Comparison of ENCODE assay signal across 28 cellular contexts in genomic region chr10:389836-390448, GRCh38.
DNase-seq lines count a peak whose midpoint lies in the region; ATAC-seq, FAIRE-seq and TF ChIP-seq lines count a peak whose summit lies in the region.
"Had no signal": no experiment of that assay in that cellular context is flagged by ENCODE, and none has a peak within 500 bp of the region (broad histone marks: within the 10 kb centered on the region; RNA-seq: fewer than 3 reads in every experiment).

No MANE protein-coding gene starts in this region.

- peaks cover 2 to 9% of the 10 kb centered on the region in 2 donors for H3K4me1 ChIP-seq in neuronal stem cell (ENCODE audit: control insufficient read depth in 2 of 2, insufficient read depth in 1 of 2, low read depth in 1 of 2, low read length in 2 of 2)
- H3K4me1 ChIP-seq in stomach smooth muscle (ENCODE audit: control insufficient read depth, insufficient read depth, low read length) = peaks cover 28% of the 10 kb centered on the region
- no peaks in the 10 kb centered on the region for H3K4me1 ChIP-seq in small intestine (ENCODE audit: control insufficient read depth in 2 of 2, insufficient read depth in 1 of 2, low read depth in 1 of 2, low read length in 1 of 2)
- no peaks in the 10 kb centered on the region for H3K4me1 ChIP-seq in GM23338 (ENCODE audit: insufficient read depth)
- H3K4me1 ChIP-seq: A549, BE2C had no signal

- H3K36me3 ChIP-seq in neuronal stem cell (replicated peaks in 1 of 2; ENCODE audit: control insufficient read depth in 2 of 2, insufficient read depth in 2 of 2, low read length in 2 of 2) = peaks cover 21 to 69% of the 10 kb centered on the region in 2 donors
- H3K36me3 ChIP-seq in stomach smooth muscle (ENCODE audit: control insufficient read depth in 2 of 2, insufficient read depth in 2 of 2, low read length in 2 of 2) = peaks cover 20 to 44% of the 10 kb centered on the region in 2 donors
- peaks cover 0 to 7% of the 10 kb centered on the region in 2 donors for H3K36me3 ChIP-seq in small intestine (ENCODE audit: control insufficient read depth in 2 of 2, insufficient read depth in 2 of 2, low read length in 2 of 2)
- H3K36me3 ChIP-seq in GM23338 (ENCODE audit: insufficient read depth) = no peaks in the 10 kb centered on the region
- H3K36me3 ChIP-seq: BE2C had no signal

- H3K4me1 Mint-ChIP-seq in dendritic cell treated with granulocyte-macrophage colony-stimulating factor and Interleukin-4, amounts not matched to agents 40 ng/mL and 50 ng/mL, for 4 days (ENCODE audit: low read depth) = peaks cover 60% of the 10 kb centered on the region
- peaks cover 0 to 8% of the 10 kb centered on the region in 2 donors for H3K4me1 Mint-ChIP-seq in stimulated activated naive B cell treated with anti-CD40 and anti-IgM and Interleukin-4, amounts not matched to agents 10 μg/mL and 1 μg/mL and 100 μg/mL, for 72 hours
- peaks cover 10% of the 10 kb centered on the region for H3K4me1 Mint-ChIP-seq in GM23338
- H3K4me1 Mint-ChIP-seq: CD4-positive, CD25-positive, alpha-beta regulatory T cell had no signal

- no peak for FAIRE-seq in small intestine (lab: Jason Lieb, UNC)
- FAIRE-seq: A549, GM12878, GM12892, GM18507 had no signal

- no peaks in the 10 kb centered on the region for H4K20me1 ChIP-seq in GM23338 (replicated peaks; ENCODE audit: insufficient read depth)
- H4K20me1 ChIP-seq: BLaER1 had no signal

- H3K4me3 ChIP-seq in neuronal stem cell (ENCODE audit: low read length in 2 of 2) = no peak overlapping the region
- H3K4me3 ChIP-seq in stomach smooth muscle (ENCODE audit: low read length in 2 of 2) = no peak overlapping the region
- H3K4me3 ChIP-seq in small intestine (ENCODE audit: low read depth in 1 of 2, low read length in 2 of 2) = no peak overlapping the region
- H3K4me3 ChIP-seq in GM23338 = no peak overlapping the region
- H3K4me3 ChIP-seq: A549, BLaER1, GM12878 had no signal

- H2BK12ac ChIP-seq in neuronal stem cell (ENCODE audit: low read length) = no peak overlapping the region

- no peak overlapping the region for H2AK5ac ChIP-seq in neuronal stem cell (ENCODE audit: low read depth, low read length)

- H4K91ac ChIP-seq in neuronal stem cell (ENCODE audit: low read depth, low read length, poor library complexity) = no peak overlapping the region

- H3K23ac ChIP-seq in neuronal stem cell (ENCODE audit: low read depth, low read length, poor library complexity) = peak overlapping the region; percentile 90

- no peak overlapping the region for H3K4me3 Mint-ChIP-seq in dendritic cell treated with granulocyte-macrophage colony-stimulating factor and Interleukin-4, amounts not matched to agents 40 ng/mL and 50 ng/mL, for 4 days
- no peak overlapping the region for H3K4me3 Mint-ChIP-seq in stimulated activated naive B cell treated with anti-CD40 and anti-IgM and Interleukin-4, amounts not matched to agents 10 μg/mL and 1 μg/mL and 100 μg/mL, for 72 hours
- no peak overlapping the region for H3K4me3 Mint-ChIP-seq in GM23338
- H3K4me3 Mint-ChIP-seq: CD14-positive monocyte; CD4-positive, alpha-beta memory T cell; CD4-positive, CD25-positive, alpha-beta regulatory T cell; CD8-positive, alpha-beta memory T cell had no signal

- H3K27ac ChIP-seq in neuronal stem cell (replicated peaks; ENCODE audit: low read length) = no peak overlapping the region
- H3K27ac ChIP-seq in stomach smooth muscle (ENCODE audit: low read length) = peak overlapping the region; percentile 41
- H3K27ac ChIP-seq in small intestine (ENCODE audit: low read depth in 1 of 2, low read length in 1 of 2) = no peak overlapping the region
- H3K27ac ChIP-seq in GM23338 (ENCODE audit: low read depth) = no peak overlapping the region
- H3K27ac ChIP-seq: 22Rv1, A549 had no signal

- H3K9me3 Mint-ChIP-seq in dendritic cell treated with granulocyte-macrophage colony-stimulating factor and Interleukin-4, amounts not matched to agents 40 ng/mL and 50 ng/mL, for 4 days = peaks cover 6% of the 10 kb centered on the region
- no peaks in the 10 kb centered on the region for H3K9me3 Mint-ChIP-seq in stimulated activated naive B cell treated with anti-CD40 and anti-IgM and Interleukin-4, amounts not matched to agents 10 μg/mL and 1 μg/mL and 100 μg/mL, for 72 hours
- H3K9me3 Mint-ChIP-seq in GM23338 = no peaks in the 10 kb centered on the region
- H3K9me3 Mint-ChIP-seq: CD4-positive, alpha-beta memory T cell; CD8-positive, alpha-beta memory T cell had no signal

- H3K9me3 ChIP-seq in neuronal stem cell (replicated peaks in 1 of 2; ENCODE audit: control insufficient read depth in 2 of 2, insufficient read depth in 1 of 2, low read depth in 1 of 2, low read length in 2 of 2) (no peaks in the 10 kb centered on the region), stomach smooth muscle (ENCODE audit: control insufficient read depth in 2 of 2, low read length in 2 of 2) (no peaks in the 10 kb centered on the region), small intestine (ENCODE audit: control insufficient read depth, low read depth) (no peaks in the 10 kb centered on the region)
- H3K9me3 ChIP-seq: A549, BE2C, BLaER1 had no signal

- H3F3A ChIP-seq in GM23338 (replicated peaks; ENCODE audit: low read depth) = no peaks in the 10 kb centered on the region

- no CpG with 5 or more reads among the region's 23 CpGs for WGBS in neuronal stem cell (ENCODE audit: extremely low coverage in 2 of 2, insufficient read length in 2 of 2, insufficient replicate concordance in 1 of 2), 2 donors
- 93 to 94% (median 94%) methylated on average over 23 of the region's 23 CpGs for WGBS in small intestine, 3 donors

- H3K18ac ChIP-seq in neuronal stem cell (ENCODE audit: low read length) = peak overlapping the region; percentile 8

- H3K27me3 ChIP-seq in neuronal stem cell (ENCODE audit: control insufficient read depth in 3 of 3, insufficient read depth in 3 of 3, low read depth in 1 of 3, low read length in 3 of 3) = no peaks in the 10 kb centered on the region
- no peaks in the 10 kb centered on the region for H3K27me3 ChIP-seq in stomach smooth muscle (ENCODE audit: control insufficient read depth in 1 of 2, insufficient read depth in 2 of 2, low read length in 2 of 2)
- no peaks in the 10 kb centered on the region for H3K27me3 ChIP-seq in small intestine (ENCODE audit: control insufficient read depth in 2 of 2, insufficient read depth in 2 of 2, low read length in 2 of 2)
- no peaks in the 10 kb centered on the region for H3K27me3 ChIP-seq in GM23338 (ENCODE audit: insufficient read depth)
- H3K27me3 ChIP-seq: BE2C, BLaER1 had no signal

- no peak for TF ChIP-seq CTCF in GM23338 (conservative IDR thresholded peaks at IDR 0.05; ENCODE audit: low read depth in 2 of 2)

- H3K9ac ChIP-seq in neuronal stem cell (ENCODE audit: low read depth, low read length, poor library complexity) = no peak overlapping the region
- H3K9ac ChIP-seq in stomach smooth muscle (ENCODE audit: low read length in 2 of 2) = no peak overlapping the region
- H3K9ac ChIP-seq: BLaER1 had no signal

- H3K79me2 ChIP-seq in GM23338 (replicated peaks; ENCODE audit: insufficient read depth) = no peaks in the 10 kb centered on the region

- no peak overlapping the region for H2BK5ac ChIP-seq in neuronal stem cell (ENCODE audit: low read length)

- no peak for ATAC-seq in stimulated activated naive B cell treated with anti-CD40 and anti-IgM and Interleukin-4, amounts not matched to agents 10 μg/mL and 1 μg/mL and 100 μg/mL, for 72 hours (replicated peaks)
- no peak for ATAC-seq in GM23338
- ATAC-seq: A549, GM12878 had no signal

- no peak overlapping the region for H4K8ac ChIP-seq in neuronal stem cell (ENCODE audit: low read depth, low read length)

- H2BK120ac ChIP-seq in neuronal stem cell (ENCODE audit: low read depth, low read length) = no peak overlapping the region

- H2BK15ac ChIP-seq in neuronal stem cell (ENCODE audit: low read length) = no peak overlapping the region

- H3K4me2 ChIP-seq in neuronal stem cell (ENCODE audit: insufficient read depth, low read length, poor library complexity, severe bottlenecking) (no peak overlapping the region), GM23338 (no peak overlapping the region)
- H3K4me2 ChIP-seq: A549 had no signal

- H3K9me2 ChIP-seq in GM23338 (ENCODE audit: insufficient read depth) = no peaks in the 10 kb centered on the region

- H3K79me1 ChIP-seq in neuronal stem cell (ENCODE audit: low read depth, low read length) = no peaks in the 10 kb centered on the region

- intact Hi-C loops in dendritic cell treated with granulocyte-macrophage colony-stimulating factor and Interleukin-4, amounts not matched to agents 40 ng/mL and 50 ng/mL, for 4 days (cut with micrococcal nuclease) = no loop called here

- no peak overlapping the region for H3K4ac ChIP-seq in neuronal stem cell (ENCODE audit: low read length)

- no peak overlapping the region for H3K14ac ChIP-seq in neuronal stem cell (ENCODE audit: low read length)

- DNase-seq in AG08396 (ENCODE audit: low spot score) (peak; percentile 67), neuronal stem cell (ENCODE audit: low spot score) (no peak), iPS-NIHi7 (ENCODE audit: extremely low spot score) (no peak), small intestine (no peak), GM23338 (ENCODE audit: low spot score) (no peak)
- no peak for DNase-seq in stimulated activated naive B cell treated with anti-CD40 and anti-IgM and Interleukin-4, amounts not matched to agents 10 μg/mL and 1 μg/mL and 100 μg/mL, for 72 hours
- DNase-seq: BE2C; C1 segment of cervical spinal cord; CD4-positive, alpha-beta memory T cell; CD4-positive, CD25-positive, alpha-beta regulatory T cell; CD8-positive, alpha-beta memory T cell; COR-L47; DMS 273 treated with DMSO at 0.1 percent for 48 hours; DMS153; DMS53; DMS79; DND-41; EL; GDM1 had no signal

- H2AFZ ChIP-seq in neuronal stem cell (ENCODE audit: low read length) (no peak overlapping the region), GM23338 (no peak overlapping the region)

- peak overlapping the region; percentile 93 for H3K27ac Mint-ChIP-seq in dendritic cell treated with granulocyte-macrophage colony-stimulating factor and Interleukin-4, amounts not matched to agents 40 ng/mL and 50 ng/mL, for 4 days
- no peak overlapping the region for H3K27ac Mint-ChIP-seq in stimulated activated naive B cell treated with anti-CD40 and anti-IgM and Interleukin-4, amounts not matched to agents 10 μg/mL and 1 μg/mL and 100 μg/mL, for 72 hours
- no peak overlapping the region for H3K27ac Mint-ChIP-seq in GM23338
- H3K27ac Mint-ChIP-seq: CD4-positive, alpha-beta memory T cell; CD8-positive, alpha-beta memory T cell had no signal

- H3K27me3 Mint-ChIP-seq in dendritic cell treated with granulocyte-macrophage colony-stimulating factor and Interleukin-4, amounts not matched to agents 40 ng/mL and 50 ng/mL, for 4 days = peaks cover 10% of the 10 kb centered on the region
- peaks cover 0 to 8% of the 10 kb centered on the region in 2 donors for H3K27me3 Mint-ChIP-seq in stimulated activated naive B cell treated with anti-CD40 and anti-IgM and Interleukin-4, amounts not matched to agents 10 μg/mL and 1 μg/mL and 100 μg/mL, for 72 hours
- peaks cover 10% of the 10 kb centered on the region for H3K27me3 Mint-ChIP-seq in GM23338 (ENCODE audit: insufficient read depth, low read depth, poor library complexity)
- H3K27me3 Mint-ChIP-seq: CD4-positive, alpha-beta memory T cell; CD4-positive, CD25-positive, alpha-beta regulatory T cell had no signal

- H3K36me3 Mint-ChIP-seq in dendritic cell treated with granulocyte-macrophage colony-stimulating factor and Interleukin-4, amounts not matched to agents 40 ng/mL and 50 ng/mL, for 4 days (ENCODE audit: low read depth) = no peaks in the 10 kb centered on the region
- peaks cover 0 to 3% of the 10 kb centered on the region in 2 donors for H3K36me3 Mint-ChIP-seq in stimulated activated naive B cell treated with anti-CD40 and anti-IgM and Interleukin-4, amounts not matched to agents 10 μg/mL and 1 μg/mL and 100 μg/mL, for 72 hours
- no peaks in the 10 kb centered on the region; the same call in 2 of the 3 replicates for H3K36me3 Mint-ChIP-seq in GM23338 (ENCODE audit: low read depth)
- H3K36me3 Mint-ChIP-seq: CD14-positive monocyte had no signal
